9 cellular contexts compared by ENCODE assay signal in genomic region chr19:17468302-17469091, GRCh38. TPM values are rescaled to one million over a fixed set of nuclear protein-coding genes. Genes with fewer than 3 reads are reported as not detected.
DNase-seq lines count a peak whose midpoint lies in the region; ATAC-seq and TF ChIP-seq lines count a peak whose summit lies in the region.
"Had no signal": no experiment of that assay in that cellular context is flagged by ENCODE, and none has a peak within 500 bp of the region (broad histone marks: within the 10 kb centered on the region; RNA-seq: fewer than 3 reads in every experiment).

No MANE protein-coding gene starts in this region.

- peak overlapping the region; percentile 91 to 97 for H3K27ac ChIP-seq in prostate gland

- CTCF ChIA-PET in activated CD8-positive, alpha-beta T cell treated with anti-CD3 and anti-CD28 coated beads, Interleukin-2, amount 10 ng/mL, durations not matched to agents 7 days and 5 days (lab: Charles Lee) = interaction anchor here (1.1 to 2.0 kb wide), 2 partner anchors 27 to 28 kb away, joined by 3 to 7 read pairs; no protein-coding TSS in a partner anchor

- H3K4me3 Mint-ChIP-seq in activated CD8-positive, alpha-beta T cell treated with anti-CD3 and anti-CD28 coated beads, Interleukin-2, amount 10 ng/mL, durations not matched to agents 7 days and 5 days = peak overlapping the region; percentile 85

- no peaks in the 10 kb centered on the region for H3K36me3 ChIP-seq in prostate gland

- H3K27me3 Mint-ChIP-seq in activated CD8-positive, alpha-beta T cell treated with anti-CD3 and anti-CD28 coated beads, Interleukin-2, amount 10 ng/mL, durations not matched to agents 7 days and 5 days (ENCODE audit: low read depth) = peaks cover 5% of the 10 kb centered on the region

- intact Hi-C loops in Right ventricle myocardium superior (cut with DNase I) (loop anchor here (5.0 kb wide), 1 partner anchor 71 kb away; no protein-coding TSS in a partner anchor), prostate gland (cut with DNase I) (loop anchor here (2.0 to 5.0 kb wide), 2 partner anchors 46 to 121 kb away; no protein-coding TSS in a partner anchor)

- no peaks in the 10 kb centered on the region for H3K9me3 ChIP-seq in prostate gland

- peak overlapping the region; percentile 86 to 90 for H3K4me3 ChIP-seq in prostate gland

- no peak for TF ChIP-seq CTCF in prostate gland (IDR thresholded peaks at IDR 0.05)

- peaks cover 42% of the 10 kb centered on the region for H3K4me1 Mint-ChIP-seq in activated CD8-positive, alpha-beta T cell treated with anti-CD3 and anti-CD28 coated beads, Interleukin-2, amount 10 ng/mL, durations not matched to agents 7 days and 5 days (ENCODE audit: low read depth)

- H3K4me1 ChIP-seq in prostate gland (replicated peaks) = peaks cover 3% of the 10 kb centered on the region

- POLR2A ChIA-PET in activated CD8-positive, alpha-beta T cell treated with anti-CD3 and anti-CD28 coated beads, Interleukin-2, amount 10 ng/mL, durations not matched to agents 7 days and 5 days (lab: Charles Lee) = interaction anchor here (1.2 kb wide), 1 partner anchor 62 kb away, joined by 6 read pairs; the partner anchor contains the start of gene BST2

- H3K27ac Mint-ChIP-seq in activated CD8-positive, alpha-beta T cell treated with anti-CD3 and anti-CD28 coated beads, Interleukin-2, amount 10 ng/mL, durations not matched to agents 7 days and 5 days = no peak overlapping the region

- no peak for ATAC-seq in activated CD8-positive, alpha-beta T cell treated with anti-CD3 and anti-CD28 coated beads, Interleukin-2, amount 10 ng/mL, durations not matched to agents 7 days and 5 days
- ATAC-seq in Right ventricle myocardium superior (ENCODE audit: poor library complexity) (peak; percentile 57), GM18873 (IDR thresholded peaks at IDR 0.05; ENCODE audit: low FRiP score, unreplicated experiment) (no peak)

- TF ChIP-seq POLR2A in prostate gland (IDR thresholded peaks at IDR 0.05) = peak; percentile 33

- no peaks in the 10 kb centered on the region for H3K36me3 Mint-ChIP-seq in activated CD8-positive, alpha-beta T cell treated with anti-CD3 and anti-CD28 coated beads, Interleukin-2, amount 10 ng/mL, durations not matched to agents 7 days and 5 days (ENCODE audit: low read depth)

- DNase-seq in EH (ENCODE audit: low read depth) (peak; percentile 50), Right ventricle myocardium superior (peak; percentile 91), prostate gland (ENCODE audit: low spot score) (peak; percentile 72), NCI-H82 (lab: John Stamatoyannopoulos, UW) (no peak), COR-L47 (lab: John Stamatoyannopoulos, UW) (no peak), NCI-H1694 (lab: John Stamatoyannopoulos, UW) (no peak)
- DNase-seq in activated CD8-positive, alpha-beta T cell treated with anti-CD3 and anti-CD28 coated beads, Interleukin-2, amount 10 ng/mL, durations not matched to agents 7 days and 5 days = no peak
- DNase-seq: cortex of kidney had no signal

- 46% methylated on average over 25 of the region's 25 CpGs for WGBS in prostate gland

- no peaks in the 10 kb centered on the region for H3K9me3 Mint-ChIP-seq in activated CD8-positive, alpha-beta T cell treated with anti-CD3 and anti-CD28 coated beads, Interleukin-2, amount 10 ng/mL, durations not matched to agents 7 days and 5 days (ENCODE audit: insufficient read depth)

- no peaks in the 10 kb centered on the region for H3K27me3 ChIP-seq in prostate gland (replicated peaks; ENCODE audit: insufficient read depth)

RNA-seq across cellular contexts. Expression of gene SLC27A1, which starts 1.8 kb away (rescaled TPM):
- total RNA-seq in activated CD8-positive, alpha-beta T cell treated with anti-CD3 and anti-CD28 coated beads, Interleukin-2, amount 10 ng/mL, durations not matched to agents 7 days and 5 days = 1 to 10 TPM; 7.3 to 7.4 TPM
- total RNA-seq in Right ventricle myocardium superior = 64.2 TPM
- total RNA-seq in prostate gland = 10 to 100 TPM; 73.3 to 78.7 TPM

RNA-seq across cellular contexts. Expression of gene NXNL1, which starts 7.8 kb away (rescaled TPM):
- total RNA-seq in activated CD8-positive, alpha-beta T cell treated with anti-CD3 and anti-CD28 coated beads, Interleukin-2, amount 10 ng/mL, durations not matched to agents 7 days and 5 days = not detected
- total RNA-seq in Right ventricle myocardium superior = 0.24 TPM
- not detected for total RNA-seq in prostate gland

RNA-seq across cellular contexts. Expression of gene TMEM221, which starts 20.0 kb away (rescaled TPM):
- total RNA-seq in activated CD8-positive, alpha-beta T cell treated with anti-CD3 and anti-CD28 coated beads, Interleukin-2, amount 10 ng/mL, durations not matched to agents 7 days and 5 days = not detected
- total RNA-seq in Right ventricle myocardium superior (0.11 TPM), prostate gland (1 to 10 TPM; 1.4 to 1.7 TPM)

RNA-seq across cellular contexts. Expression of gene PGLS, which starts 43.0 kb away (rescaled TPM):
- total RNA-seq in activated CD8-positive, alpha-beta T cell treated with anti-CD3 and anti-CD28 coated beads, Interleukin-2, amount 10 ng/mL, durations not matched to agents 7 days and 5 days = 10 to 100 TPM; 94.0 to 99.9 TPM
- total RNA-seq in Right ventricle myocardium superior = 19.6 TPM
- total RNA-seq in prostate gland = 100 to 1,000 TPM; 120 to 129 TPM

RNA-seq across cellular contexts. Expression of gene MVB12A, which starts 48.6 kb away (rescaled TPM):
- total RNA-seq in activated CD8-positive, alpha-beta T cell treated with anti-CD3 and anti-CD28 coated beads, Interleukin-2, amount 10 ng/mL, durations not matched to agents 7 days and 5 days = 10 to 100 TPM; 36.6 to 40.3 TPM
- 20.3 TPM for total RNA-seq in Right ventricle myocardium superior
- total RNA-seq in prostate gland = 10 to 100 TPM; 71.2 to 75.7 TPM

Comparison
In these comparisons a context has a peak if more than half of its experiments do, and no peak if none do; other contexts are left out.
1. DNase-seq: peak in EH (single experiment), Right ventricle myocardium superior (single experiment) and prostate gland (single experiment); none in activated CD8-positive, alpha-beta T cell treated with anti-CD3 and anti-CD28 coated beads, Interleukin-2, amount 10 ng/mL, durations not matched to agents 7 days and 5 days (single experiment), NCI-H82 (single experiment), COR-L47 (single experiment) and NCI-H1694 (single experiment).